In the genomic region with DNA sequence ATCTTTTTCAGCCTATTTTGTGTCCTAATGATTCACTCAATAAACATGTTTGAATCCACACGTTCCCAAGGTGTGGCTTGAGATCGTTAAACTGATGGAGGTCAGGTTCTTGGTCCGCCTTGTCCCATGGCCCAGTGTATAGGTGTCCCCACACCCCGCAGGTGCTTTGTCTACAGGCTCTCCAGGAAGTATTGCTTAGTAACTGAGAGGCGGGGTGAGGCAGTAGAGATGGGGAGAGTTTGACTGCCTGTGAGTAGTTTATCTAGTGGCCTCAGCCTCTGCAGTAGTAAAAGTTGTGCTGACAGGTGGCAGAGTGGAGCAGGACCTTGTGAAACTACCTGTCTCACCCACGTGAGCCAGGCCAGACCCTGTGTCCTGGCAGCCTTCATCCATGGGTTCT, we compare ENCODE assay signal across 14 cellular contexts. TPM values are rescaled to one million over a fixed set of nuclear protein-coding genes. Genes with fewer than 3 reads are reported as not detected.
DNase-seq lines count a peak whose midpoint lies in the region; ATAC-seq and TF ChIP-seq lines count a peak whose summit lies in the region.
"Not testable (repeated sequence)": the region's sequence is repeated elsewhere in the genome, so short reads cannot be mapped to it uniquely, and the experiment has no call there.
"Had no signal": no experiment of that assay in that cellular context is flagged by ENCODE, and none has a peak within 500 bp of the region (broad histone marks: within the 10 kb centered on the region; RNA-seq: fewer than 3 reads in every experiment).

No MANE protein-coding gene starts in this region.

- in situ Hi-C loops in transverse colon (cut with MboI; ENCODE audit: low pct_ligation_motif_present in 1 of 4, low pct_unique_long_range_greater_than_20kb in 1 of 4, low sequenced_read_pairs in 3 of 4) = not testable (repeated sequence)

- WGBS in endodermal cell (ENCODE audit: insufficient coverage in 1 of 2, insufficient read length in 1 of 2), 2 experiments = 60 to 91% methylated on average over 1 to 6 of the region's 6 CpGs
- 20 to 56% methylated on average over 1 to 6 of the region's 6 CpGs for WGBS in transverse colon (ENCODE audit: low coverage in 1 of 2), 2 donors

- H3K4me1 Mint-ChIP-seq in Calu3 (ENCODE audit: low read depth, unreplicated experiment) (peaks cover 24% of the 10 kb centered on the region), T-cell (peaks cover 30 to 51% (median 38%) of the 10 kb centered on the region in 3 donors), osteocyte (ENCODE audit: unreplicated experiment) (peaks cover 17% of the 10 kb centered on the region)
- H3K4me1 Mint-ChIP-seq in activated naive CD4-positive, alpha-beta T cell treated with anti-CD3 and anti-CD28 coated beads for 36 hours (ENCODE audit: low read depth) = peaks cover 52% of the 10 kb centered on the region
- H3K4me1 Mint-ChIP-seq in endodermal cell = not testable (repeated sequence)

- intact Hi-C loops in Calu3 (cut with micrococcal nuclease; ENCODE audit: unreplicated experiment); transverse colon (cut with DNase I; ENCODE audit: low total_unique reads): not testable (repeated sequence)
- intact Hi-C loops in activated naive CD4-positive, alpha-beta T cell treated with anti-CD3 and anti-CD28 coated beads for 36 hours (cut with micrococcal nuclease) = loop anchor here (5.0 kb wide), 1 partner anchor 209 kb away; no protein-coding TSS in a partner anchor

- H3K4me3 ChIP-seq in endodermal cell (ENCODE audit: low read length); transverse colon: not testable (repeated sequence)

- BruUV-seq in Calu3 (replicated peaks; lab: Mats Ljungman, UMichigan) = not testable (repeated sequence)

- peaks cover 33% of the 10 kb centered on the region for H3K36me3 ChIP-seq in endodermal cell (ENCODE audit: control insufficient read depth, insufficient read depth, low read length)
- H3K36me3 ChIP-seq in transverse colon = not testable (repeated sequence)

- DNase-seq in Calu3 = peak; percentile 14
- DNase-seq in NAMALWA (ENCODE audit: low spot score) = peak; percentile 21
- DNase-seq in T-cell; activated naive CD4-positive, alpha-beta T cell treated with anti-CD3 and anti-CD28 coated beads for 36 hours; endodermal cell; osteocyte (ENCODE audit: extremely low spot score, unreplicated experiment): not testable (repeated sequence)
- DNase-seq in kidney tubule cell (ENCODE audit: low spot score) = peak; percentile 58
- DNase-seq in transverse colon = peak; percentile 59

- not testable (repeated sequence) for H3K4me3 Mint-ChIP-seq in Calu3 (ENCODE audit: low read depth, unreplicated experiment); T-cell; activated naive CD4-positive, alpha-beta T cell treated with anti-CD3 and anti-CD28 coated beads for 36 hours; endodermal cell; osteocyte (ENCODE audit: unreplicated experiment)

- POLR2A ChIA-PET in T-cell (lab: Charles Lee) = not testable (repeated sequence)

- TF ChIP-seq CTCF in Calu3 (IDR thresholded peaks at IDR 0.05; ENCODE audit: unreplicated experiment); osteocyte (IDR thresholded peaks at IDR 0.05); transverse colon (IDR thresholded peaks at IDR 0.05): not testable (repeated sequence)
- TF ChIP-seq CTCF in endodermal cell (conservative IDR thresholded peaks at IDR 0.05) = peak; percentile 16

- H3K36me3 Mint-ChIP-seq in Calu3 (ENCODE audit: insufficient read depth, unreplicated experiment) (peaks cover 32% of the 10 kb centered on the region), T-cell (peaks cover 28% of the 10 kb centered on the region), endodermal cell (ENCODE audit: low read depth) (peaks cover 51% of the 10 kb centered on the region), osteocyte (ENCODE audit: unreplicated experiment) (peaks cover 32% of the 10 kb centered on the region)
- peaks cover 36% of the 10 kb centered on the region for H3K36me3 Mint-ChIP-seq in activated naive CD4-positive, alpha-beta T cell treated with anti-CD3 and anti-CD28 coated beads for 36 hours (ENCODE audit: low read depth)

- H3K27ac Mint-ChIP-seq in Calu3 (ENCODE audit: unreplicated experiment) = not testable (repeated sequence)
- peak overlapping the region; percentile 36 to 52 for H3K27ac Mint-ChIP-seq in T-cell
- H3K27ac Mint-ChIP-seq in activated naive CD4-positive, alpha-beta T cell treated with anti-CD3 and anti-CD28 coated beads for 36 hours = peak overlapping the region; percentile 78
- H3K27ac Mint-ChIP-seq in endodermal cell = peak overlapping the region; percentile 60
- H3K27ac Mint-ChIP-seq in osteocyte (ENCODE audit: unreplicated experiment) = peak overlapping the region; percentile 14

- H3K4me1 ChIP-seq in endodermal cell (ENCODE audit: control insufficient read depth, insufficient read depth, low read length) = not testable (repeated sequence)
- peaks cover 7 to 28% (median 8%) of the 10 kb centered on the region in 4 donors for H3K4me1 ChIP-seq in transverse colon

- ATAC-seq in T-cell (replicated peaks in 1 of 4) = not testable (repeated sequence)

- CTCF ChIA-PET in Calu3 (lab: Charles Lee); T-cell (lab: Charles Lee); activated naive CD4-positive, alpha-beta T cell treated with anti-CD3 and anti-CD28 coated beads for 36 hours (lab: Charles Lee): not testable (repeated sequence)

- TF ChIP-seq POLR2A in transverse colon (IDR thresholded peaks at IDR 0.05) = not testable (repeated sequence)

- not testable (repeated sequence) for H3K9me3 Mint-ChIP-seq in Calu3 (ENCODE audit: low read depth, unreplicated experiment); T-cell; activated naive CD4-positive, alpha-beta T cell treated with anti-CD3 and anti-CD28 coated beads for 36 hours; endodermal cell; osteocyte (ENCODE audit: unreplicated experiment)

- not testable (repeated sequence) for H3K27me3 Mint-ChIP-seq in Calu3 (ENCODE audit: unreplicated experiment); T-cell; activated naive CD4-positive, alpha-beta T cell treated with anti-CD3 and anti-CD28 coated beads for 36 hours (ENCODE audit: low read depth); endodermal cell (ENCODE audit: insufficient read depth); osteocyte (ENCODE audit: unreplicated experiment)

- H3K27me3 ChIP-seq in endodermal cell (ENCODE audit: control insufficient read depth, insufficient read depth, low read length, poor library complexity, severe bottlenecking); transverse colon: not testable (repeated sequence)

- TF ChIP-seq EP300 in transverse colon (IDR thresholded peaks at IDR 0.05; ENCODE audit: low read depth) = not testable (repeated sequence)

- H3K9me3 ChIP-seq in endodermal cell (ENCODE audit: control insufficient read depth, low read length); transverse colon: not testable (repeated sequence)

- not testable (repeated sequence) for H3K27ac ChIP-seq in endodermal cell (ENCODE audit: low read depth, low read length)
- peak overlapping the region in 3 of 4 donors; percentile 59 to 64 (median 62) for H3K27ac ChIP-seq in transverse colon

- not testable (repeated sequence) for H3K9ac ChIP-seq in endodermal cell (ENCODE audit: extremely low read depth, low read length, poor library complexity, severe bottlenecking)

RNA-seq across cellular contexts. Expression of a gene that starts 16.6 kb away (rescaled TPM):
- 40.0 and 40.4 TPM in 2 replicates for total RNA-seq in Calu3 (2022)
- 100 to 1,000 TPM in 3 of 5 donors, 10 to 100 TPM in 2; 91.2 to 117 (median 102) TPM for total RNA-seq in T-cell
- 10 to 100 TPM; 30.5 to 31.4 TPM for total RNA-seq in activated naive CD4-positive, alpha-beta T cell treated with anti-CD3 and anti-CD28 coated beads for 36 hours
- 10 to 100 TPM; 51.9 to 84.4 TPM for total RNA-seq in endodermal cell
- 34.1 TPM for polyA plus RNA-seq in endodermal cell (2013, experiment 1 of 2)
- polyA plus RNA-seq in endodermal cell (2013, experiment 2 of 2) = 29.7 TPM
- total RNA-seq in osteocyte = 31.7 and 38.7 TPM in 2 replicates
- 100 to 1,000 TPM in 2 of 4 donors, 10 to 100 TPM in 2; 80.0 to 239 (median 113) TPM for total RNA-seq in transverse colon

RNA-seq across cellular contexts. Expression of a gene that starts 32.0 kb away (rescaled TPM):
- total RNA-seq in Calu3 (2022) (3.1 and 3.3 TPM in 2 replicates), T-cell (10 to 100 TPM in 2 of 5 donors, 1 to 10 TPM in 3; 3.7 to 19.3 (median 7.1) TPM), endodermal cell (10 to 100 TPM in 1 of 2 donors, 1 to 10 TPM in 1; 2.1 to 12.8 TPM), osteocyte (1.8 and 2.5 TPM in 2 replicates), transverse colon (1 to 10 TPM in 2 of 4 donors, not detected in 2; 1.9 to 4.9 TPM)
- under 1 TPM; 0.27 to 0.29 TPM for total RNA-seq in activated naive CD4-positive, alpha-beta T cell treated with anti-CD3 and anti-CD28 coated beads for 36 hours
- 11.0 TPM for polyA plus RNA-seq in endodermal cell (2013, experiment 1 of 2)
- polyA plus RNA-seq in endodermal cell (2013, experiment 2 of 2) = 8.7 TPM

RNA-seq across cellular contexts. Expression of a gene that starts 33.8 kb away (rescaled TPM):
- not detected in 2 replicates for total RNA-seq in Calu3 (2022)
- total RNA-seq in T-cell = not detected
- total RNA-seq in activated naive CD4-positive, alpha-beta T cell treated with anti-CD3 and anti-CD28 coated beads for 36 hours = not detected
- not detected for total RNA-seq in endodermal cell
- not detected for polyA plus RNA-seq in endodermal cell (2013, experiment 1 of 2)
- polyA plus RNA-seq in endodermal cell (2013, experiment 2 of 2) = not detected
- not detected in 2 replicates for total RNA-seq in osteocyte
- total RNA-seq in transverse colon = not detected
- total RNA-seq: activated T-cell treated with anti-CD3 and anti-CD28 coated beads, Interleukin-2, amount 50 U/mL, for 4 hours; esophagus squamous epithelium; frontal cortex; left ventricle myocardium inferior; SJSA1; ureter had no signal
